Comparison of ENCODE assay signal across 17 cellular contexts in genomic region chr1:208093046-208093445, GRCh38.
"Had no signal": no experiment of that assay in that cellular context is flagged by ENCODE, and none has a peak within 500 bp of the region (broad histone marks: within the 10 kb centered on the region; RNA-seq: fewer than 3 reads in every experiment).

No MANE protein-coding gene starts in this region.

- H3K4me1 Mint-ChIP-seq: activated B cell treated with CpG ODN at 0.5 μM for 24 hours; activated CD4-positive, alpha-beta T cell treated with anti-CD3 and anti-CD28 coated beads, Interleukin-2, amount 10 ng/mL, durations not matched to agents 24 days and 14 days; activated T-helper 17 cell treated with anti-CD3 and anti-CD28 coated beads, Interleukin-2, amount 50 U/mL, for 72 hours had no signal

- H3K4me3 Mint-ChIP-seq: activated B cell treated with CpG ODN at 0.5 μM for 24 hours; activated CD4-positive, alpha-beta memory T cell treated with anti-CD3 and anti-CD28 coated beads for 36 hours; activated CD4-positive, alpha-beta T cell treated with anti-CD3 and anti-CD28 coated beads, Interleukin-2, amount 10 ng/mL, durations not matched to agents 24 days and 14 days; activated CD8-positive, alpha-beta T cell treated with anti-CD3 and anti-CD28 coated beads for 36 hours; activated naive CD4-positive, alpha-beta T cell treated with anti-CD3 and anti-CD28 coated beads for 36 hours; activated naive CD8-positive, alpha-beta T cell treated with anti-CD3 and anti-CD28 coated beads for 36 hours; activated T-cell treated with anti-CD3 and anti-CD28 coated beads, Interleukin-2, amount 50 U/mL, for 4 hours; activated T-cell treated with anti-CD3 and anti-CD28 coated beads, Interleukin-2, amount 50 U/mL, for 72 hours; activated T-helper 1 cell treated with anti-CD3 and anti-CD28 coated beads, Interleukin-12 subunit alpha, Interleukin-12 subunit beta, Interleukin-2, Interleukin-4 antibody, amounts not matched to agents 30 ng/mL and 10 ng/mL and 1 ng/mL, durations not matched to agents 14 hours and 24 hours and 36 hours; activated T-helper 17 cell treated with anti-CD3 and anti-CD28 coated beads, Interleukin-2, amount 50 U/mL, for 72 hours; brain; T-helper 1 cell treated with Interleukin-12 subunit alpha and Interleukin-12 subunit beta and Interleukin-4 antibody, amounts not matched to agents 30 μg/mL and 1 μg/mL, for 36 hours; T-helper 2 cell treated with Interferon-gamma antibody and Interleukin-4, amounts not matched to agents 5 μg/mL and 100 μg/mL, for 36 hours had no signal

- H3K27ac Mint-ChIP-seq: activated B cell treated with CpG ODN at 0.5 μM for 24 hours; activated CD4-positive, alpha-beta memory T cell treated with anti-CD3 and anti-CD28 coated beads for 36 hours; activated CD4-positive, alpha-beta T cell treated with anti-CD3 and anti-CD28 coated beads, Interleukin-2, amount 10 ng/mL, durations not matched to agents 24 days and 14 days; activated CD8-positive, alpha-beta T cell treated with anti-CD3 and anti-CD28 coated beads for 36 hours; activated naive CD4-positive, alpha-beta T cell treated with anti-CD3 and anti-CD28 coated beads for 36 hours; activated naive CD4-positive, alpha-beta T cell treated with anti-CD3 and anti-CD28 coated beads, Interleukin-2, amount 50 U/mL, for 72 hours; activated naive CD8-positive, alpha-beta T cell treated with anti-CD3 and anti-CD28 coated beads for 36 hours; activated T-cell treated with anti-CD3 and anti-CD28 coated beads, Interleukin-2, amount 50 U/mL, for 72 hours; activated T-helper 1 cell treated with anti-CD3 and anti-CD28 coated beads, Interleukin-12 subunit alpha, Interleukin-12 subunit beta, Interleukin-2, Interleukin-4 antibody, amounts not matched to agents 30 ng/mL and 10 ng/mL and 1 ng/mL, durations not matched to agents 14 hours and 24 hours and 36 hours; activated T-helper 17 cell treated with anti-CD3 and anti-CD28 coated beads, Interleukin-2, amount 50 U/mL, for 72 hours; T-helper 1 cell treated with Interleukin-12 subunit alpha and Interleukin-12 subunit beta and Interleukin-4 antibody, amounts not matched to agents 30 μg/mL and 1 μg/mL, for 36 hours; T-helper 2 cell treated with Interferon-gamma antibody and Interleukin-4, amounts not matched to agents 5 μg/mL and 100 μg/mL, for 36 hours had no signal

- H3K9me3 ChIP-seq: adrenal gland, ascending aorta had no signal

- H3K9me3 Mint-ChIP-seq: activated B cell treated with CpG ODN at 0.5 μM for 24 hours; activated CD4-positive, alpha-beta memory T cell treated with anti-CD3 and anti-CD28 coated beads for 36 hours; activated CD4-positive, alpha-beta T cell treated with anti-CD3 and anti-CD28 coated beads, Interleukin-2, amount 10 ng/mL, durations not matched to agents 24 days and 14 days; activated CD8-positive, alpha-beta T cell treated with anti-CD3 and anti-CD28 coated beads for 36 hours; activated naive CD4-positive, alpha-beta T cell treated with anti-CD3 and anti-CD28 coated beads for 36 hours; activated naive CD4-positive, alpha-beta T cell treated with anti-CD3 and anti-CD28 coated beads, Interleukin-2, amount 50 U/mL, for 72 hours; activated naive CD8-positive, alpha-beta T cell treated with anti-CD3 and anti-CD28 coated beads for 36 hours; activated T-cell treated with anti-CD3 and anti-CD28 coated beads, Interleukin-2, amount 50 U/mL, for 4 hours; activated T-cell treated with anti-CD3 and anti-CD28 coated beads, Interleukin-2, amount 50 U/mL, for 72 hours; activated T-helper 1 cell treated with anti-CD3 and anti-CD28 coated beads, Interleukin-12 subunit alpha, Interleukin-12 subunit beta, Interleukin-2, Interleukin-4 antibody, amounts not matched to agents 30 ng/mL and 10 ng/mL and 1 ng/mL, durations not matched to agents 14 hours and 24 hours and 36 hours; brain; T-helper 1 cell treated with Interleukin-12 subunit alpha and Interleukin-12 subunit beta and Interleukin-4 antibody, amounts not matched to agents 30 μg/mL and 1 μg/mL, for 36 hours; T-helper 2 cell treated with Interferon-gamma antibody and Interleukin-4, amounts not matched to agents 5 μg/mL and 100 μg/mL, for 36 hours had no signal

- H3K4me3 ChIP-seq: adrenal gland, ascending aorta had no signal

- H3K27me3 Mint-ChIP-seq: activated B cell treated with CpG ODN at 0.5 μM for 24 hours; activated CD4-positive, alpha-beta memory T cell treated with anti-CD3 and anti-CD28 coated beads for 36 hours; activated CD8-positive, alpha-beta T cell treated with anti-CD3 and anti-CD28 coated beads for 36 hours; activated naive CD8-positive, alpha-beta T cell treated with anti-CD3 and anti-CD28 coated beads for 36 hours; activated T-helper 17 cell treated with anti-CD3 and anti-CD28 coated beads, Interleukin-2, amount 50 U/mL, for 72 hours; brain had no signal

- H3K27ac ChIP-seq: adrenal gland, ascending aorta, VCaP had no signal

- DNase-seq: activated B cell treated with CpG ODN at 0.5 μM for 24 hours had no signal

- H3K27me3 ChIP-seq: adrenal gland, ascending aorta had no signal

- H3K36me3 Mint-ChIP-seq: activated CD4-positive, alpha-beta memory T cell treated with anti-CD3 and anti-CD28 coated beads for 36 hours; activated naive CD4-positive, alpha-beta T cell treated with anti-CD3 and anti-CD28 coated beads, Interleukin-2, amount 50 U/mL, for 72 hours; activated naive CD8-positive, alpha-beta T cell treated with anti-CD3 and anti-CD28 coated beads for 36 hours had no signal
